In the genomic region with DNA sequence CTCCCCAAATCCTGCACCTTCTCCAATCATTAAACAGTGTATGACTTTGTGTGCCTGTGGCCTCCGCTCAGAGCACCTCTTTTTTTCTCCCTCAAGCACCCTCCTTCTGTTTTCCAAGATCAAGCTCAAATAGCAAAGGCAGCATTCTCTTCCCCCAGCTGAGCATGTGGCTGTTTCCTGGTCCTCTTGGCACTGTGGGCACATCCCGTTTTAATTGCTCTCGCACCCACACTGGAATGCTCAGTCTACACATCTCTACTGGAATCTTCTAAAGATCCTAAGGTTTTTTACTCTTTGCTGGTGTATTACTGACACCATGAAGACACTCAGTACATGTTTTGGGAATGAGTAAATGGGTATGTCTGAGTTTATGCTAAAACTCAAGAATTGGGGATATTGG, we compare ENCODE assay signal across 24 cellular contexts.
DNase-seq lines count a peak whose midpoint lies in the region; ATAC-seq and TF ChIP-seq lines count a peak whose summit lies in the region.
"Had no signal": no experiment of that assay in that cellular context is flagged by ENCODE, and none has a peak within 500 bp of the region (broad histone marks: within the 10 kb centered on the region; RNA-seq: fewer than 3 reads in every experiment).

No MANE protein-coding gene starts in this region.

- H3K4me3 ChIP-seq in AG10803 (ENCODE audit: low read length): no peak overlapping the region
- H3K4me3 ChIP-seq in RWPE2 (ENCODE audit: severe bottlenecking): no peak overlapping the region
- H3K4me3 ChIP-seq in WERI-Rb-1 (ENCODE audit: low read depth, low read length): no peak overlapping the region
- H3K4me3 ChIP-seq: prostate gland, sigmoid colon, thyroid gland, vagina had no signal

- H3K36me3 ChIP-seq in RWPE2 (ENCODE audit: low read depth): no peaks in the 10 kb centered on the region
- H3K36me3 ChIP-seq in WERI-Rb-1: no peaks in the 10 kb centered on the region
- H3K36me3 ChIP-seq: prostate gland, sigmoid colon, thyroid gland, vagina had no signal

- peaks cover 21% of the 10 kb centered on the region for H3K4me1 ChIP-seq in RWPE2 (ENCODE audit: insufficient read depth, poor library complexity, severe bottlenecking)
- H3K4me1 ChIP-seq: Caco-2, prostate gland had no signal

- TF ChIP-seq CTCF in AG10803 (conservative IDR thresholded peaks at IDR 0.05; ENCODE audit: low read length) (no peak), RWPE2 (IDR thresholded peaks at IDR 0.05; ENCODE audit: poor library complexity, severe bottlenecking) (no peak), endothelial cell (IDR thresholded peaks at IDR 0.05; ENCODE audit: unreplicated experiment) (no peak), WERI-Rb-1 (IDR thresholded peaks at IDR 0.05; ENCODE audit: low read depth, low read length) (no peak)

- no peak overlapping the region for H3K4me3 Mint-ChIP-seq in endothelial cell (ENCODE audit: unreplicated experiment)
- H3K4me3 Mint-ChIP-seq: naive B cell, WTC11 had no signal

- H3K36me3 Mint-ChIP-seq in endothelial cell (ENCODE audit: low read depth, unreplicated experiment): no peaks in the 10 kb centered on the region
- H3K36me3 Mint-ChIP-seq: WTC11 had no signal

- H3K27me3 Mint-ChIP-seq in endothelial cell (ENCODE audit: unreplicated experiment): no peaks in the 10 kb centered on the region
- H3K27me3 Mint-ChIP-seq: naive B cell had no signal

- peak; percentile 46 for DNase-seq in AG10803 (ENCODE audit: low read depth)
- DNase-seq in DMS53 treated with DMSO at 0.1 percent for 48 hours (lab: John Stamatoyannopoulos, UW; ENCODE audit: unreplicated experiment): peak; percentile 55
- DNase-seq in RWPE2 (ENCODE audit: low spot score): no peak
- peak; percentile 20 for DNase-seq in inferior parietal cortex (ENCODE audit: extremely low spot score)
- no peak for DNase-seq in endothelial cell (ENCODE audit: low spot score)
- no peak for DNase-seq in WERI-Rb-1
- no peak for DNase-seq in posterior cingulate gyrus
- DNase-seq: activated naive CD4-positive, alpha-beta T cell treated with Interleukin-2 at 50 U/mL for 16 hours; Caco-2; DMS79 treated with DMSO at 0.1 percent for 48 hours; effector CD4-positive, alpha-beta T cell; left ventricle myocardium superior; naive B cell; NCI-H1048; NCI-H1694; NCI-H82; RPMI8226; sigmoid colon; stimulated activated CD4-positive, alpha-beta T cell treated with anti-CD3 and anti-CD28 coated beads, Interleukin-12 subunit alpha, Interleukin-12 subunit beta, amount 100 ng/mL, for 4 hours; stimulated activated CD4-positive, alpha-beta T cell treated with anti-CD3 and anti-CD28 coated beads, Interleukin-2, amount 100 ng/mL, for 48 hours had no signal

- no peaks in the 10 kb centered on the region for H3K4me1 Mint-ChIP-seq in endothelial cell (ENCODE audit: unreplicated experiment)
- H3K4me1 Mint-ChIP-seq: WTC11 had no signal

- peak overlapping the region; percentile 20 for H3K27ac ChIP-seq in RWPE2 (ENCODE audit: poor library complexity, severe bottlenecking)
- H3K27ac ChIP-seq in WERI-Rb-1: no peak overlapping the region
- H3K27ac ChIP-seq: prostate gland, thyroid gland, vagina had no signal

- no peak overlapping the region for H3K27ac Mint-ChIP-seq in endothelial cell (ENCODE audit: unreplicated experiment)
- H3K27ac Mint-ChIP-seq: WTC11 had no signal

- intact Hi-C loops in posterior cingulate gyrus (cut with DNase I): no loop called here

- H3K27me3 ChIP-seq in RWPE2 (ENCODE audit: insufficient read depth, poor library complexity, severe bottlenecking): no peaks in the 10 kb centered on the region
- H3K27me3 ChIP-seq in WERI-Rb-1 (ENCODE audit: insufficient read depth, low read depth, severe bottlenecking): peaks cover 24% of the 10 kb centered on the region
- H3K27me3 ChIP-seq: sigmoid colon, thyroid gland, vagina had no signal

- no peaks in the 10 kb centered on the region for H3K9me3 Mint-ChIP-seq in endothelial cell (ENCODE audit: unreplicated experiment)
- H3K9me3 Mint-ChIP-seq: naive B cell, WTC11 had no signal

- peak; percentile 11; the same call in 1 of the 3 replicates for ATAC-seq in RWPE2 (ENCODE audit: low read depth)
- ATAC-seq: WTC11 had no signal

- H3K9me3 ChIP-seq in RWPE2 (ENCODE audit: severe bottlenecking) (no peaks in the 10 kb centered on the region), WERI-Rb-1 (ENCODE audit: severe bottlenecking) (no peaks in the 10 kb centered on the region)
- H3K9me3 ChIP-seq: Caco-2, prostate gland, sigmoid colon, thyroid gland, vagina had no signal

Comparison
In these comparisons a context has a peak if more than half of its experiments do, and no peak if none do; other contexts are left out.
1. DNase-seq: peak in AG10803 (single experiment), DMS53 treated with DMSO at 0.1 percent for 48 hours (single experiment) and inferior parietal cortex (single experiment); none in RWPE2 (single experiment), endothelial cell (single experiment), WERI-Rb-1 (single experiment) and posterior cingulate gyrus (0 of 10).